ENCODE assay signal across 26 cellular contexts in the genomic region with DNA sequence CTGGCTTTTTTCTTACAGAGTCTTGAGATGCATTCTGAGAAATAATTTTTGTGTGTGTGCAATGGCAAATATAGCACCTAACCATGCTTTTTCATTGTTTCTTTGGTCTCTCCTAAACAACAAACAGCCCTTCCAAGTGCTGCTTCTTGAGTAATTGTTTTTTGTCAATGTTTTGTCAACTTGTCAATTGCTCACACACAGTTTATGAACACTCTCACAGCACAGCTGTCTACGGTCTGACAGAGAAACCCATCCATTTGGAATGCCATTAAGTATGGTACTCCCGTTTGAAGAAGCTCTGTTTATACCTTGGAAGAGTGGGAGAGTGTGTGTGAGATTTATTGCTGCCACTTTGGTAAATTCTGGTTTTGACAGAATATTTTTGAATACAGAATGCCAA.
"Had no signal": no experiment of that assay in that cellular context is flagged by ENCODE, and none has a peak within 500 bp of the region (broad histone marks: within the 10 kb centered on the region; RNA-seq: fewer than 3 reads in every experiment).

No MANE protein-coding gene starts in this region.

- ATAC-seq: stimulated activated effector memory CD8-positive, alpha-beta T cell treated with anti-CD3 and anti-CD28 coated beads, Interleukin-12 subunit alpha, Interleukin-12 subunit beta, amount 100 ng/mL, for 72 hours; stimulated activated memory B cell treated with anti-CD40 and anti-IgM and Interleukin-4, amounts not matched to agents 10 μg/mL and 1 μg/mL and 100 μg/mL, for 72 hours; stimulated activated naive B cell treated with anti-CD40 and anti-IgM and Interleukin-4, amounts not matched to agents 10 μg/mL and 1 μg/mL and 100 μg/mL, for 72 hours; stimulated activated naive CD8-positive, alpha-beta T cell treated with anti-CD3 and anti-CD28 coated beads, Interleukin-15, amount 100 ng/mL, for 72 hours; stimulated activated naive CD8-positive, alpha-beta T cell treated with anti-CD3 and anti-CD28 coated beads, Interleukin-15, Interleukin-2, amounts not matched to agents 100 U/mL and 50 U/mL, for 24 hours; upper lobe of right lung had no signal

- H3K27me3 ChIP-seq: stomach, suprapubic skin, testis, thyroid gland, tibial artery, tibial nerve, transverse colon, upper lobe of left lung, upper lobe of right lung, uterus, vagina had no signal

- H3K27ac ChIP-seq: stomach, suprapubic skin, testis, thoracic aorta, thyroid gland, tibial artery, tibial nerve, transverse colon, upper lobe of left lung, upper lobe of right lung, uterus, vagina had no signal

- H3K4me1 ChIP-seq: stomach, suprapubic skin, testis, tibial artery, transverse colon, vagina had no signal

- H3K9me3 ChIP-seq: stomach, suprapubic skin, testis, thoracic aorta, thyroid gland, tibial artery, tibial nerve, transverse colon, upper lobe of left lung, upper lobe of right lung, uterus, vagina had no signal

- H3K36me3 ChIP-seq: stomach, suprapubic skin, thoracic aorta, thyroid gland, tibial artery, tibial nerve, transverse colon, upper lobe of left lung, upper lobe of right lung, uterus, vagina had no signal

- H3K4me3 ChIP-seq: stomach, suprapubic skin, testis, thoracic aorta, thyroid gland, tibial artery, tibial nerve, transverse colon, upper lobe of left lung, upper lobe of right lung, uterus, vagina had no signal

- DNase-seq: stimulated activated CD4-positive, alpha-beta T cell treated with anti-CD3 and anti-CD28 coated beads, Interleukin-2, amount 100 ng/mL, for 48 hours; stimulated activated CD4-positive, alpha-beta T cell treated with anti-CD3 and anti-CD28 coated beads, Interleukin-4, amount 100 ng/mL, for 1 hour; stimulated activated CD4-positive, alpha-beta T cell treated with anti-CD3 and anti-CD28 coated beads, Interleukin-4, amount 100 ng/mL, for 24 hours; stimulated activated CD4-positive, alpha-beta T cell treated with anti-CD3 and anti-CD28 coated beads, Interleukin-4, amount 100 ng/mL, for 4 hours; stimulated activated CD8-positive, alpha-beta memory T cell treated with anti-CD3 and anti-CD28 coated beads, Interleukin-4, amount 100 ng/mL, for 48 hours; stimulated activated naive B cell treated with anti-CD40 and anti-IgM and Interleukin-4, amounts not matched to agents 10 μg/mL and 1 μg/mL and 100 μg/mL, for 72 hours; stimulated activated naive CD4-positive, alpha-beta T cell; stimulated activated naive CD4-positive, alpha-beta T cell treated with Interleukin-2 at 50 U/mL for 16 hours; stimulated activated naive CD8-positive, alpha-beta T cell treated with anti-CD3 and anti-CD28 coated beads, Interleukin-15, amount 100 ng/mL, for 72 hours; stimulated activated naive CD8-positive, alpha-beta T cell treated with anti-CD3 and anti-CD28 coated beads, Interleukin-15, Interleukin-2, amounts not matched to agents 100 U/mL and 50 U/mL, for 24 hours; stomach; substantia nigra; testis; thyroid gland; tibial artery; transverse colon; trophoblast cell; upper lobe of left lung; upper lobe of right lung; uterus had no signal
